Comparison of ENCODE assay signal across 12 cellular contexts in the genomic region with DNA sequence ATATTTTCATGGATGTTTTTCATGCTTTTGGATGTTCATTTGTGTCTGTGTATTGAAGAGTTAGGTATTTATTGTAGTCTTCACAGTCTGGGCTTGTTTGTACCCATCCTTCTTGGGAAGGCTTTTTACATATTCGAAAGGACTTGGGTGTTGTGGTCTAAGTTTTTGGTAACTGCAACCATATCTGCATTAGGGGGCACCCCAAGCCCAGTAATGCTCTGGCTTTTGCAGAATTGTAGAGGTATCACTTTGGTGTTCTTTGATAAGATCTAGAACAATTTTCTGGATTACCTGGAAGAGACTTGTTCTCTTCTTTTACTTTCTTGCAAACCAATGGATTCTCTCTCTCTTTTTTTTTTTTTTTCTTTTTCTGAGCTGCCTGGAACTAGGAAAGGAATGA.
DNase-seq lines count a peak whose midpoint lies in the region; ATAC-seq and TF ChIP-seq lines count a peak whose summit lies in the region.
"Had no signal": no experiment of that assay in that cellular context is flagged by ENCODE, and none has a peak within 500 bp of the region (broad histone marks: within the 10 kb centered on the region; RNA-seq: fewer than 3 reads in every experiment).

No MANE protein-coding gene starts in this region.

- H2AFZ ChIP-seq in OCI-LY7 (ENCODE audit: low read length) = no peak overlapping the region

- H3K4me3 ChIP-seq in right lobe of liver (no peak overlapping the region), OCI-LY7 (ENCODE audit: low read depth, low read length, poor library complexity, severe bottlenecking) (no peak overlapping the region)
- H3K4me3 ChIP-seq: adrenal gland had no signal

- no peaks in the 10 kb centered on the region for H4K20me1 ChIP-seq in OCI-LY7 (ENCODE audit: insufficient read depth, low read length)

- H3K4me1 ChIP-seq in right lobe of liver (no peaks in the 10 kb centered on the region), OCI-LY7 (ENCODE audit: insufficient read depth, low read length, poor library complexity, severe bottlenecking) (no peaks in the 10 kb centered on the region)
- H3K4me1 ChIP-seq: adrenal gland had no signal

- no peaks in the 10 kb centered on the region for H3K9me2 ChIP-seq in OCI-LY7 (ENCODE audit: insufficient read depth, low read length)

- no peak overlapping the region for H3K27ac Mint-ChIP-seq in activated CD4-positive, alpha-beta T cell treated with anti-CD3 and anti-CD28 coated beads, Interleukin-2, amount 10 ng/mL, durations not matched to agents 24 days and 14 days
- H3K27ac Mint-ChIP-seq: IgD-negative memory B cell had no signal

- H3K27ac ChIP-seq in right lobe of liver (no peak overlapping the region), OCI-LY7 (ENCODE audit: low read depth, low read length, poor library complexity, severe bottlenecking) (no peak overlapping the region)
- H3K27ac ChIP-seq: adrenal gland had no signal

- H3K9me3 ChIP-seq in right lobe of liver = no peaks in the 10 kb centered on the region
- H3K9me3 ChIP-seq in OCI-LY7 (ENCODE audit: low read length) = no peaks in the 10 kb centered on the region
- H3K9me3 ChIP-seq: adrenal gland had no signal

- TF ChIP-seq CTCF in right lobe of liver (IDR thresholded peaks at IDR 0.05) (peak; percentile 11 to 50 (median 34)), OCI-LY7 (conservative IDR thresholded peaks at IDR 0.05; ENCODE audit: low read length) (no peak; the same call in 1 of the 2 replicates)

- H3K4me3 Mint-ChIP-seq in activated CD4-positive, alpha-beta T cell treated with anti-CD3 and anti-CD28 coated beads, Interleukin-2, amount 10 ng/mL, durations not matched to agents 24 days and 14 days = no peak overlapping the region
- H3K4me3 Mint-ChIP-seq: IgD-negative memory B cell had no signal

- TF ChIP-seq POLR2A in right lobe of liver (IDR thresholded peaks at IDR 0.05) = no peak

- POLR2A ChIA-PET in OCI-LY7 (lab: Charles Lee) = interaction anchor here (0.7 kb wide), 1 partner anchor 270 kb away, joined by 4 read pairs; no protein-coding TSS in a partner anchor

- peaks cover 16% of the 10 kb centered on the region for H3K27me3 Mint-ChIP-seq in activated CD4-positive, alpha-beta T cell treated with anti-CD3 and anti-CD28 coated beads, Interleukin-2, amount 10 ng/mL, durations not matched to agents 24 days and 14 days
- H3K27me3 Mint-ChIP-seq: IgD-negative memory B cell had no signal

- CTCF ChIA-PET in OCI-LY7 (lab: Charles Lee; ENCODE audit: unreplicated experiment) = no interaction called here

- ATAC-seq in GM21619 (IDR thresholded peaks at IDR 0.05; ENCODE audit: unreplicated experiment) (peak; percentile 53), right lobe of liver (peak; percentile 41 to 60 (median 52))

- peak; percentile 4 for DNase-seq in activated CD4-positive, alpha-beta T cell treated with anti-CD3 and anti-CD28 coated beads for 48 hours
- no peak for DNase-seq in activated CD4-positive, alpha-beta T cell treated with anti-CD3 and anti-CD28 coated beads, Interleukin-2, amount 10 ng/mL, durations not matched to agents 24 days and 14 days
- peak; percentile 7 for DNase-seq in RKO (ENCODE audit: low spot score)
- DNase-seq in right lobe of liver = no peak
- no peak for DNase-seq in activated CD8-positive, alpha-beta memory T cell treated with anti-CD3 and anti-CD28 coated beads for 24 hours
- no peak for DNase-seq in A172 (ENCODE audit: low spot score)
- no peak for DNase-seq in OCI-LY7 (ENCODE audit: low spot score)
- DNase-seq: adrenal gland; effector memory CD4-positive, alpha-beta T cell; NCI-H2029 treated with DMSO at 0.1 percent for 48 hours had no signal

- no TSS peak for BruUV-seq in OCI-LY7 (replicated peaks; lab: Mats Ljungman, UMichigan)

- H3K4me1 Mint-ChIP-seq in activated CD4-positive, alpha-beta T cell treated with anti-CD3 and anti-CD28 coated beads, Interleukin-2, amount 10 ng/mL, durations not matched to agents 24 days and 14 days = peaks cover 2% of the 10 kb centered on the region

- H3K9me3 Mint-ChIP-seq in activated CD4-positive, alpha-beta T cell treated with anti-CD3 and anti-CD28 coated beads, Interleukin-2, amount 10 ng/mL, durations not matched to agents 24 days and 14 days = peaks cover 6% of the 10 kb centered on the region

- H3K4me2 ChIP-seq in OCI-LY7 (ENCODE audit: low read length) = no peak overlapping the region

- 80% methylated on average over 1 of the region's 1 CpG for WGBS in right lobe of liver (ENCODE audit: insufficient coverage, low coverage, low lambda C conversion rate, missing lambda C conversion rate)

- H3K36me3 ChIP-seq in right lobe of liver (no peaks in the 10 kb centered on the region), OCI-LY7 (ENCODE audit: insufficient read depth, low read length) (no peaks in the 10 kb centered on the region)
- H3K36me3 ChIP-seq: adrenal gland had no signal

- no peaks in the 10 kb centered on the region for H3K36me3 Mint-ChIP-seq in activated CD4-positive, alpha-beta T cell treated with anti-CD3 and anti-CD28 coated beads, Interleukin-2, amount 10 ng/mL, durations not matched to agents 24 days and 14 days (ENCODE audit: low read depth)

- no peaks in the 10 kb centered on the region for H3K79me2 ChIP-seq in OCI-LY7 (ENCODE audit: insufficient read depth, low read depth, low read length)

- H3K27me3 ChIP-seq in right lobe of liver = no peaks in the 10 kb centered on the region
- H3K27me3 ChIP-seq: adrenal gland had no signal

- intact Hi-C loops in activated CD4-positive, alpha-beta T cell treated with anti-CD3 and anti-CD28 coated beads, Interleukin-2, amount 10 ng/mL, durations not matched to agents 24 days and 14 days (cut with micrococcal nuclease) = no loop called here
- intact Hi-C loops in right lobe of liver (cut with DNase I) = no loop called here
- intact Hi-C loops in OCI-LY7 (cut with micrococcal nuclease; ENCODE audit: unreplicated experiment) = no loop called here

Comparison
In these comparisons a context has a peak if more than half of its experiments do, and no peak if none do; other contexts are left out.
1. DNase-seq: peak in activated CD4-positive, alpha-beta T cell treated with anti-CD3 and anti-CD28 coated beads for 48 hours (single experiment) and RKO (single experiment); none in activated CD4-positive, alpha-beta T cell treated with anti-CD3 and anti-CD28 coated beads, Interleukin-2, amount 10 ng/mL, durations not matched to agents 24 days and 14 days (single experiment), right lobe of liver (0 of 3), activated CD8-positive, alpha-beta memory T cell treated with anti-CD3 and anti-CD28 coated beads for 24 hours (single experiment), A172 (single experiment) and OCI-LY7 (single experiment).